ENCODE assay signal across 19 cellular contexts in genomic region chr6:81565071-81565470, GRCh38.
"Had no signal": no experiment of that assay in that cellular context is flagged by ENCODE, and none has a peak within 500 bp of the region (broad histone marks: within the 10 kb centered on the region; RNA-seq: fewer than 3 reads in every experiment).

No MANE protein-coding gene starts in this region.

- H3K4me1 ChIP-seq: parathyroid adenoma had no signal

- FAIRE-seq: colon had no signal

- H3K9me3 ChIP-seq: esophagus muscularis mucosa, left ventricle myocardium inferior had no signal

- H3K9ac ChIP-seq: parathyroid adenoma had no signal

- H3K27ac ChIP-seq: cardiac muscle cell, esophagus muscularis mucosa, heart left ventricle, left ventricle myocardium inferior, parathyroid adenoma had no signal

- H3K36me3 ChIP-seq: cardiac muscle cell, esophagus muscularis mucosa, heart left ventricle, left ventricle myocardium inferior had no signal

- H3K27me3 ChIP-seq: cardiac muscle cell, esophagus muscularis mucosa, heart left ventricle had no signal

- H3K4me3 ChIP-seq: cardiac muscle cell, esophagus muscularis mucosa, heart left ventricle, left ventricle myocardium inferior had no signal

- ATAC-seq: activated T-cell treated with anti-CD3 and anti-CD28 coated beads, Interleukin-2, amount 50 U/mL, for 72 hours; heart left ventricle; stimulated activated naive B cell treated with anti-CD40 and anti-IgM and Interleukin-4, amounts not matched to agents 10 μg/mL and 1 μg/mL and 100 μg/mL, for 72 hours had no signal

- H2AFZ ChIP-seq: parathyroid adenoma had no signal

- H3K79me2 ChIP-seq: parathyroid adenoma had no signal

- DNase-seq: activated CD4-positive, alpha-beta memory T cell treated with anti-CD3 and anti-CD28 coated beads, Interleukin-2, amount 10 ng/mL, durations not matched to agents 7 days and 5 days; activated CD4-positive, CD25-positive, alpha-beta regulatory T cell treated with anti-CD3 and anti-CD28 coated beads, Interleukin-2, amount 50 U/mL, for 72 hours; activated CD8-positive, alpha-beta memory T cell treated with anti-CD3 and anti-CD28 coated beads, Interleukin-2, amount 50 U/mL, for 4 hours; activated gamma-delta T cell treated with Interleukin-2 at 50 U/mL for 16 hours; activated naive CD8-positive, alpha-beta T cell treated with anti-CD3 and anti-CD28 coated beads for 36 hours; activated T-cell treated with anti-CD3 and anti-CD28 coated beads, Interleukin-2, amount 50 U/mL, for 72 hours; anterior cingulate cortex; foreskin melanocyte; heart left ventricle; islet precursor cell; left ventricle myocardium inferior; mesenchymal stem cell; retina; stimulated activated naive B cell treated with anti-CD40 and anti-IgM and Interleukin-4, amounts not matched to agents 10 μg/mL and 1 μg/mL and 100 μg/mL, for 72 hours; substantia nigra had no signal
